ENCODE assay signal across 33 cellular contexts in the genomic region with DNA sequence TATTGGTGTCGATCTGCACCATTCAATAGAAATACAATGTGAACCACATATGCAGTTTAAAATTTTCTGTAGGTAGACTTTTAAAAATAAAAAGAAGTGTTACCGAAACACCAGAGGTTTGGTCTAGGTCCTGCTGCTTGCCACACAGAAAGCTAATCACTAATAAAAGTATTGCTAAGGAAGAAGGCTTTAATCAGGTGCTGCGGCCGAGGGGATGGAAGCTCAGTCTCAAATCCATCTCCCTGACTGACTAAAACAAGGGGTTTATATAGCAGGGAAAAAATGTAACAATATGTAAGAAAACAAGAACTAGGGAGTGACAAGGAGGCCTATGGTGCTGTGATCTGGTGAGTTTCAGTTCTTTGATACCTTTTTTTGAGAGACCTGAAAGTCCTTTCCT.
"Had no signal": no experiment of that assay in that cellular context is flagged by ENCODE, and none has a peak within 500 bp of the region (broad histone marks: within the 10 kb centered on the region; RNA-seq: fewer than 3 reads in every experiment).

No MANE protein-coding gene starts in this region.

- H3K36me3 ChIP-seq: adrenal gland, ascending aorta, brain microvascular endothelial cell, breast epithelium, cardiac muscle cell had no signal

- ATAC-seq: activated naive CD4-positive, alpha-beta T cell treated with anti-CD3 and anti-CD28 coated beads, Interleukin-2, amount 50 U/mL, for 72 hours; activated naive CD8-positive, alpha-beta T cell treated with anti-CD3 and anti-CD28 coated beads, Interleukin-2, amount 50 U/mL, for 24 hours; activated T-cell treated with anti-CD3 and anti-CD28 coated beads, Interleukin-2, amount 50 U/mL, for 4 hours; activated T-cell treated with anti-CD3 and anti-CD28 coated beads, Interleukin-2, amount 50 U/mL, for 72 hours; activated T-helper 17 cell treated with anti-CD3 and anti-CD28 coated beads, Interleukin-2, amount 50 U/mL, for 72 hours; body of pancreas had no signal

- H3K27me3 ChIP-seq: adrenal gland, ascending aorta, body of pancreas, brain microvascular endothelial cell, breast epithelium, cardiac muscle cell had no signal

- H3K27ac ChIP-seq: adrenal gland, ascending aorta, body of pancreas, brain microvascular endothelial cell, breast epithelium, cardiac muscle cell had no signal

- DNase-seq: activated effector memory CD4-positive, alpha-beta T cell treated with anti-CD3 and anti-CD28 coated beads, Interleukin-2, amount 50 U/mL, for 16 hours; activated effector memory CD4-positive, alpha-beta T cell treated with Interleukin-2 at 50 U/mL for 16 hours; activated gamma-delta T cell; activated gamma-delta T cell treated with Interleukin-2 at 50 U/mL for 16 hours; activated naive CD4-positive, alpha-beta T cell; activated naive CD4-positive, alpha-beta T cell treated with anti-CD3 and anti-CD28 coated beads for 36 hours; activated naive CD4-positive, alpha-beta T cell treated with anti-CD3 and anti-CD28 coated beads, Interleukin-2, amount 10 ng/mL, durations not matched to agents 7 days and 5 days; activated naive CD4-positive, alpha-beta T cell treated with anti-CD3 and anti-CD28 coated beads, Interleukin-2, amount 50 U/mL, for 16 hours; activated naive CD4-positive, alpha-beta T cell treated with Interleukin-2 at 50 U/mL for 16 hours; activated naive CD8-positive, alpha-beta T cell treated with anti-CD3 and anti-CD28 coated beads for 36 hours; activated naive CD8-positive, alpha-beta T cell treated with anti-CD3 and anti-CD28 coated beads, Interleukin-2, amount 10 ng/mL, durations not matched to agents 7 days and 5 days; activated naive CD8-positive, alpha-beta T cell treated with anti-CD3 and anti-CD28 coated beads, Interleukin-2, amount 50 U/mL, for 24 hours; activated T-cell treated with anti-CD3 and anti-CD28 coated beads, Interleukin-2, amount 50 U/mL, for 24 hours; activated T-cell treated with anti-CD3 and anti-CD28 coated beads, Interleukin-2, amount 50 U/mL, for 4 hours; activated T-cell treated with anti-CD3 and anti-CD28 coated beads, Interleukin-2, amount 50 U/mL, for 48 hours; activated T-cell treated with anti-CD3 and anti-CD28 coated beads, Interleukin-2, amount 50 U/mL, for 72 hours; adrenal gland; amniotic stem cell; amygdala; anterior cingulate cortex; aorta; body of pancreas; brain microvascular endothelial cell; caudate nucleus; central memory CD4-positive, alpha-beta T cell; cerebellar nuclear complex had no signal

- FAIRE-seq: astrocyte, bronchial epithelial cell had no signal

- H3K4me3 ChIP-seq: adrenal gland, ascending aorta, body of pancreas, breast epithelium, cardiac muscle cell had no signal

- H3K4me1 ChIP-seq: adrenal gland, ascending aorta, body of pancreas, breast epithelium had no signal
